In genomic region chr12:129503802-129504201, GRCh38 we compare ENCODE assay signal across 20 cellular contexts.
DNase-seq lines count a peak whose midpoint lies in the region; ATAC-seq, FAIRE-seq and TF ChIP-seq lines count a peak whose summit lies in the region.
"Had no signal": no experiment of that assay in that cellular context is flagged by ENCODE, and none has a peak within 500 bp of the region (broad histone marks: within the 10 kb centered on the region; RNA-seq: fewer than 3 reads in every experiment).

No MANE protein-coding gene starts in this region.

- H3F3A ChIP-seq in neural cell (ENCODE audit: insufficient read depth, low read length, poor library complexity, severe bottlenecking): no peaks in the 10 kb centered on the region

- H3K9me3 ChIP-seq in A549: no peaks in the 10 kb centered on the region
- no peaks in the 10 kb centered on the region for H3K9me3 ChIP-seq in HEK293 (ENCODE audit: control insufficient read depth, insufficient read depth, low read depth, low read length)
- no peaks in the 10 kb centered on the region for H3K9me3 ChIP-seq in neural cell (ENCODE audit: low read length)
- H3K9me3 ChIP-seq: Caco-2 had no signal

- no peaks in the 10 kb centered on the region for H3K4me1 ChIP-seq in A549
- no peaks in the 10 kb centered on the region for H3K4me1 ChIP-seq in HEK293 (ENCODE audit: control insufficient read depth, insufficient read depth, low read length)
- H3K4me1 ChIP-seq: BLaER1 treated with 17β-estradiol and CSF1 and Interleukin-3, amounts not matched to agents 10 nM and 100 nM; Caco-2 had no signal

- ATAC-seq in A549 (no peak), GM18867 (IDR thresholded peaks at IDR 0.05; ENCODE audit: unreplicated experiment) (no peak), GM21529 (IDR thresholded peaks at IDR 0.05; ENCODE audit: unreplicated experiment) (no peak)
- ATAC-seq: CD8-positive, alpha-beta T cell had no signal

- TF ChIP-seq CTCF in A549 (IDR thresholded peaks at IDR 0.05) (no peak), HEK293 (tag by site-specific recombination; IDR thresholded peaks at IDR 0.05) (no peak), neural cell (IDR thresholded peaks at IDR 0.05; ENCODE audit: poor library complexity, severe bottlenecking) (no peak)

- H3K9me2 ChIP-seq in neural cell (ENCODE audit: insufficient read depth, low read length): no peaks in the 10 kb centered on the region

- H3K4me2 ChIP-seq in A549 (no peak overlapping the region), neural cell (ENCODE audit: low read length) (no peak overlapping the region)
- H3K4me2 ChIP-seq: BLaER1 treated with 17β-estradiol and CSF1 and Interleukin-3, amounts not matched to agents 10 nM and 100 nM had no signal

- POLR2A ChIA-PET in A549 (lab: Yijun Ruan, JAX): no interaction called here
- POLR2A ChIA-PET in HEK293 (lab: Yijun Ruan, JAX): no interaction called here

- no peak for DNase-seq in A549 (ENCODE audit: low read depth in 1 of 2, low spot score in 1 of 2)
- no peak for DNase-seq in RCC 7860 (ENCODE audit: low spot score)
- DNase-seq: 8988T; AML-193; Caco-2; Calu3; CD4-positive, alpha-beta T cell; CD8-positive, alpha-beta T cell; DMS79 treated with DMSO at 0.1 percent for 48 hours; GF-D8 had no signal

- no peak overlapping the region for H2AFZ ChIP-seq in neural cell (ENCODE audit: low read depth, low read length)

- no peak overlapping the region for H3K27ac ChIP-seq in A549
- no peak overlapping the region for H3K27ac ChIP-seq in HEK293 (ENCODE audit: extremely low read depth, low read depth, low read length)
- H3K27ac ChIP-seq in neural cell (ENCODE audit: low read length): no peak overlapping the region
- H3K27ac ChIP-seq: BLaER1 treated with 17β-estradiol and CSF1 and Interleukin-3, amounts not matched to agents 10 nM and 100 nM; C4-2B had no signal

- TF ChIP-seq EP300 in A549 (IDR thresholded peaks at IDR 0.05): no peak
- TF ChIP-seq EP300 in neural cell (conservative IDR thresholded peaks at IDR 0.05; ENCODE audit: poor library complexity, severe bottlenecking): peak; percentile 35

- H3K27me3 ChIP-seq in neural cell (ENCODE audit: insufficient read depth, low read depth, low read length): no peaks in the 10 kb centered on the region
- H3K27me3 ChIP-seq: BLaER1 treated with 17β-estradiol and CSF1 and Interleukin-3, amounts not matched to agents 10 nM and 100 nM had no signal

- H3K4me3 ChIP-seq in A549 (no peak overlapping the region), HEK293 (ENCODE audit: low read depth, low read length) (no peak overlapping the region), neural cell (ENCODE audit: low read length) (no peak overlapping the region)
- H3K4me3 ChIP-seq: BLaER1 treated with 17β-estradiol and CSF1 and Interleukin-3, amounts not matched to agents 10 nM and 100 nM had no signal

- no peaks in the 10 kb centered on the region for H4K20me1 ChIP-seq in neural cell (ENCODE audit: insufficient read depth)
- H4K20me1 ChIP-seq: BLaER1 treated with 17β-estradiol and CSF1 and Interleukin-3, amounts not matched to agents 10 nM and 100 nM had no signal

- TF ChIP-seq RAD21 in A549 (conservative IDR thresholded peaks at IDR 0.05 in 1 of 2, IDR thresholded peaks at IDR 0.05 in 1 of 2): no peak
- TF ChIP-seq RAD21 in neural cell (conservative IDR thresholded peaks at IDR 0.05): no peak

- no peak overlapping the region for H3K9ac ChIP-seq in neural cell (ENCODE audit: low read length)
- H3K9ac ChIP-seq: BLaER1 treated with 17β-estradiol and CSF1 and Interleukin-3, amounts not matched to agents 10 nM and 100 nM had no signal

- FAIRE-seq in A549 (lab: Jason Lieb, UNC): no peak
- FAIRE-seq in RCC 7860 (lab: Jason Lieb, UNC): no peak
- FAIRE-seq: A204.1, D721Med, G401.6, GM12891 had no signal

- 4% methylated on average over 1 of the region's 1 CpG for WGBS in A549 (ENCODE audit: missing lambda C conversion rate)

- CTCF ChIA-PET in A549 (lab: Yijun Ruan, JAX): no interaction called here
- CTCF ChIA-PET in HEK293 (lab: Yijun Ruan, JAX): no interaction called here

- H3K36me3 ChIP-seq in HEK293 (ENCODE audit: control insufficient read depth in 2 of 2, insufficient read depth in 1 of 2, low read length in 2 of 2) (no peaks in the 10 kb centered on the region), neural cell (ENCODE audit: insufficient read depth, low read length) (no peaks in the 10 kb centered on the region)
- H3K36me3 ChIP-seq: BLaER1 treated with 17β-estradiol and CSF1 and Interleukin-3, amounts not matched to agents 10 nM and 100 nM had no signal

- TF ChIP-seq POLR2A in A549 (IDR thresholded peaks at IDR 0.05; ENCODE audit: low read length): no peak

- no peaks in the 10 kb centered on the region for H3K79me2 ChIP-seq in neural cell (replicated peaks; ENCODE audit: insufficient read depth, low read length)

TF ChIP-seq in A549, 52 proteins besides CTCF, POLR2A, EP300 and RAD21:
- TF ChIP-seq MAFK (IDR thresholded peaks at IDR 0.05; ENCODE audit: partially characterized antibody): peak; percentile 23
- no peak for TF ChIP-seq ZC3H11A (IDR thresholded peaks at IDR 0.05)
- TF ChIP-seq HEYL (CRISPR knock-in tag; IDR thresholded peaks at IDR 0.05): no peak
- no peak for TF ChIP-seq EHMT2 (IDR thresholded peaks at IDR 0.05; ENCODE audit: low read depth)

TF ChIP-seq in HEK293, 187 proteins besides CTCF, POLR2A, EP300 and RAD21 (continues in another document):
- TF ChIP-seq AEBP2 (tag by site-specific recombination; IDR thresholded peaks at IDR 0.05; ENCODE audit: borderline replicate concordance) (no peak), ZSCAN30 (tag by site-specific recombination; IDR thresholded peaks at IDR 0.05) (no peak), ZNF366 (tag by site-specific recombination; conservative IDR thresholded peaks at IDR 0.05) (no peak), ZNF513 (tag by site-specific recombination; IDR thresholded peaks at IDR 0.05) (peak; percentile 85), ZBTB21 (tag by site-specific recombination; IDR thresholded peaks at IDR 0.05) (0 out of 2 replicates have a peak, but pooled peaks have one; percentile 44)

TF ChIP-seq in neural cell, 6 proteins besides CTCF, POLR2A, EP300 and RAD21:
- TF ChIP-seq REST (IDR thresholded peaks at IDR 0.05; ENCODE audit: borderline replicate concordance) (no peak), EZH2 (IDR thresholded peaks at IDR 0.05; ENCODE audit: borderline replicate concordance, insufficient read depth, low read length, poor library complexity, severe bottlenecking) (no peak), SMC3 (conservative IDR thresholded peaks at IDR 0.05; ENCODE audit: poor library complexity) (no peak), POLR2AphosphoS5 (IDR thresholded peaks at IDR 0.05) (no peak), MXI1 (conservative IDR thresholded peaks at IDR 0.05; ENCODE audit: poor library complexity, severe bottlenecking) (no peak), TAF1 (IDR thresholded peaks at IDR 0.05; ENCODE audit: low read depth) (no peak)
